In the genomic region with DNA sequence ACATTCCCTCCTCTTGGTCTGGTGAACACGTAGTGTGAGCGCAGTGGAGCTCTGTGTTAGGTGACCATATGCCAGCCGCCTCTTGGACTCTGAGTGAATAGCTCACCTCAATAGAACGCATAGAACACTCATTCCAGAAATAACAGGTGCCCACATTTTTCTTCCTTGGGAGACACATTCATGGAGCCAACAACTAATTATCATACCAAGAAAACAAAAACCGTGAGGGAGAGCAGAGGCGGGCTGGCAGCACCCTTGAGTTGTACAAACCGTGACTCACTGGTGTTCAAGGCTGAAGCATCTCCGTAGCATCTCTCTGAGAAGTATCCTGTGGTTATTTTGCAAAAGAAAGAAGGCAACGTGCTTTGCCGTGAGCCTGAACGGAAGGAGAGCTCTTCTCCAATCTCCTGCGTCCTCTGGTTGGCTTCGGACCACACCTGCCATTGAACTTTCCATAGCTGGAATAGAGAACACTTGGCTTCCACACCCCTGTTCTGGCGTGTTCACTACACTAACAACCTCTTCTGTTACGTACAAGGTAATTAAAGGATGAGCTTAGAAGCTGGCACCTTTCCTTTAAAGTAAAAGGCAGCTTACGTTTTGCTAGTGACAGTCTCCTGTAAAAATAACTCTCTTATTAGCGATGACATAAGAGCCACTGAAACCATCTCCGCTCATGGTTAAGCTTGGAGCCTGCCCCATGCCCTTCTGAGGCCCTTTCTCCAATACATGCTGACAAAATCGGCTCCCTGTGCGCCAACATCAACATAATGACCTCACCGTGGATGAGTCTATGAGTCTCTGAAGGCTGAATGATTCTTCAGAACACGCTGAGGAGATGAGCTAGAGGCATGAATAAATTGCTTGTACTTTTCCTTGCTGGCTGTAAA, we compare ENCODE assay signal across 8 cellular contexts. TPM values are rescaled to one million over a fixed set of nuclear protein-coding genes. Genes with fewer than 3 reads are reported as not detected.
DNase-seq lines count a peak whose midpoint lies in the region; ATAC-seq and TF ChIP-seq lines count a peak whose summit lies in the region.

No MANE protein-coding gene starts in this region.

- intact Hi-C loops in MCF 10A (cut with micrococcal nuclease): loop anchor here (1.0 to 5.0 kb wide), 4 partner anchors 73 to 293 kb away; no protein-coding TSS in a partner anchor
- intact Hi-C loops in right cardiac atrium (cut with DNase I): no loop called here
- intact Hi-C loops in Calu3 (cut with micrococcal nuclease; ENCODE audit: unreplicated experiment): no loop called here

- H3K27me3 ChIP-seq in right cardiac atrium (ENCODE audit: control insufficient read depth, insufficient read depth) (no peaks in the 10 kb centered on the region), suprapubic skin (no peaks in the 10 kb centered on the region)

- H3K4me3 Mint-ChIP-seq in MCF 10A (ENCODE audit: unreplicated experiment) (peak overlapping the region; percentile 60), Calu3 (ENCODE audit: low read depth, unreplicated experiment) (no peak overlapping the region)

- H3K9me3 ChIP-seq in right cardiac atrium (ENCODE audit: control insufficient read depth, low read length) (no peaks in the 10 kb centered on the region), suprapubic skin (no peaks in the 10 kb centered on the region)

- no peaks in the 10 kb centered on the region for H3K27me3 Mint-ChIP-seq in MCF 10A (ENCODE audit: insufficient read depth, unreplicated experiment)
- no peaks in the 10 kb centered on the region for H3K27me3 Mint-ChIP-seq in Calu3 (ENCODE audit: unreplicated experiment)

- POLR2A ChIA-PET in MCF 10A (lab: Yijun Ruan, JAX): interaction anchor here (0.8 to 3.5 kb wide), 16 partner anchors 10 to 479 kb away, joined by 3 to 8 read pairs (median 4); no protein-coding TSS in a partner anchor

- TF ChIP-seq CTCF in MCF 10A (IDR thresholded peaks at IDR 0.05; ENCODE audit: unreplicated experiment): no peak
- no peak for TF ChIP-seq CTCF in suprapubic skin (IDR thresholded peaks at IDR 0.05)
- no peak for TF ChIP-seq CTCF in Calu3 (IDR thresholded peaks at IDR 0.05; ENCODE audit: unreplicated experiment)
- TF ChIP-seq CTCF in omental fat pad (IDR thresholded peaks at IDR 0.05): no peak

- no peak overlapping the region for H3K4me3 ChIP-seq in right cardiac atrium (ENCODE audit: low read length)
- H3K4me3 ChIP-seq in suprapubic skin: peak overlapping the region; percentile 2

- H3K9me3 Mint-ChIP-seq in MCF 10A (ENCODE audit: unreplicated experiment) (no peaks in the 10 kb centered on the region), Calu3 (ENCODE audit: low read depth, unreplicated experiment) (no peaks in the 10 kb centered on the region)

- H3K36me3 ChIP-seq in suprapubic skin: no peaks in the 10 kb centered on the region

- CTCF ChIA-PET in MCF 10A (lab: Yijun Ruan, JAX) (interaction anchor here (0.6 to 1.6 kb wide), 8 partner anchors 14 to 478 kb away, joined by 3 to 4 read pairs (median 3); no protein-coding TSS in a partner anchor), Calu3 (lab: Charles Lee) (interaction anchor here (0.6 kb wide), 1 partner anchor 1024 kb away, joined by 5 read pairs; no protein-coding TSS in a partner anchor)

- 81% methylated on average over 22 of the region's 22 CpGs for WGBS in right cardiac atrium
- WGBS in suprapubic skin: 68% methylated on average over 22 of the region's 22 CpGs

- H3K27ac Mint-ChIP-seq in MCF 10A (ENCODE audit: low read depth, unreplicated experiment) (peak overlapping the region; percentile 71), Calu3 (ENCODE audit: unreplicated experiment) (no peak overlapping the region)

- H3K36me3 Mint-ChIP-seq in MCF 10A (ENCODE audit: insufficient read depth, unreplicated experiment): no peaks in the 10 kb centered on the region
- H3K36me3 Mint-ChIP-seq in Calu3 (ENCODE audit: insufficient read depth, unreplicated experiment): no peaks in the 10 kb centered on the region

- peak; percentile 92 for DNase-seq in HT1080 (ENCODE audit: low read depth)
- DNase-seq in MCF 10A (ENCODE audit: unreplicated experiment): peak; percentile 89
- peak in 1 of 3 donors; percentile 32 for DNase-seq in right cardiac atrium
- no peak for DNase-seq in suprapubic skin (ENCODE audit: low spot score in 2 of 2)
- DNase-seq in Calu3: no peak
- DNase-seq in omental fat pad (ENCODE audit: low spot score): no peak

- H3K27ac ChIP-seq in right cardiac atrium (ENCODE audit: low read length) (no peak overlapping the region), suprapubic skin (peak overlapping the region; percentile 84)

- H3K4me1 Mint-ChIP-seq in MCF 10A (ENCODE audit: insufficient read depth, unreplicated experiment): peaks cover 13% of the 10 kb centered on the region
- H3K4me1 Mint-ChIP-seq in Calu3 (ENCODE audit: low read depth, unreplicated experiment): no peaks in the 10 kb centered on the region

- ATAC-seq in right cardiac atrium (peak; percentile 19 to 58), GM21526 (IDR thresholded peaks at IDR 0.05; ENCODE audit: low FRiP score, unreplicated experiment) (no peak), HG03175 (IDR thresholded peaks at IDR 0.05; ENCODE audit: unreplicated experiment) (no peak), omental fat pad (ENCODE audit: low FRiP score) (no peak)

- H3K4me1 ChIP-seq in right cardiac atrium (ENCODE audit: control insufficient read depth, insufficient read depth, low read length) (peaks cover 7% of the 10 kb centered on the region), suprapubic skin (peaks cover 27% of the 10 kb centered on the region)

- TF ChIP-seq EP300 in suprapubic skin (IDR thresholded peaks at IDR 0.05): no peak

- BruUV-seq in MCF 10A (replicated peaks; lab: Mats Ljungman, UMichigan) (no TSS peak), Calu3 (replicated peaks; lab: Mats Ljungman, UMichigan) (no TSS peak)

- no peak for TF ChIP-seq POLR2A in suprapubic skin (IDR thresholded peaks at IDR 0.05)

RNA-seq across cellular contexts. Expression of gene SGK1, which starts 30.2 kb away (rescaled TPM):
- 128 and 169 TPM in 2 replicates for total RNA-seq in HT1080 (2014; rRNA removed; shearing (Covaris generic))
- polyA plus RNA-seq in HT1080 (2015; cell fraction: cytosol; rRNA removed): 88.8 and 90.7 TPM in 2 replicates
- polyA plus RNA-seq in HT1080 (2015; cell fraction: nucleus; rRNA removed): 384 and 418 TPM in 2 replicates
- total RNA-seq in MCF 10A (2022) (20.8 and 30.8 TPM in 2 replicates), right cardiac atrium (10 to 100 TPM; 21.7 to 55.3 (median 36.7) TPM), suprapubic skin (100 to 1,000 TPM; 379 to 684 (median 450) TPM), Calu3 (2022) (18.7 and 21.8 TPM in 2 replicates), omental fat pad (1,000 to 10,000 TPM in 1 of 4 donors, 100 to 1,000 TPM in 3; 355 to 1,386 (median 540) TPM)
- 42.0 TPM for polyA plus RNA-seq in right cardiac atrium

Comparison
In these comparisons a context has a peak if more than half of its experiments do, and no peak if none do; other contexts are left out.
1. DNase-seq: peak in HT1080 (single experiment) and MCF 10A (single experiment); none in suprapubic skin (0 of 2), Calu3 (single experiment) and omental fat pad (single experiment).
2. ATAC-seq: peak in right cardiac atrium (2 of 2); none in GM21526 (single experiment), HG03175 (single experiment) and omental fat pad (single experiment).